In the genomic region with DNA sequence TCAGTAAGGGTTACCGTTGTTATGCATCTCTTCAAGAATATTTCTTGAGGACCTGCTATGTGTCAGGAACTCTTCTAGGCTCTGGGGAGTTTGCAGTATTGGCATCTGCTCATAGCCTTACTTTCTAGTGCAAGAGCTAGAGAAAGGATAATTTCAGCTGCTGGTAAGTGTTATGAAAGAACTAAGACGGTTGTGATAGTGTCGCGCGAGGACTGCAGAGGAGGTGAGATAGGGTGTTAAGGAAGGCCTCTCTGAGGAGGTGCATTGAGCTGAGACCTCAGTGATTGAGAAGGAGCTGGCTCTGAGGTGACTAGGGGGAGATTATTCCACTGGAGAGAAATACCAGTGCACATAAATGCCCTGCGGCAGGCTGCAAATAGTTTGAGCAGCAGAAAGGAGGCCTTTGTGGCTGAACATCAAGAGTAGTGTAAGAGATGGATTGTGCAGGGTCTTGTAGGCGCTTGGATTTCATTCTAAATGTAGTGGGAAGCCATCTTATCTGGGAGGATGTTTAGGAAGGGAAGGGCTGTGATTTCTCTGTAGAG, we compare ENCODE assay signal across 8 cellular contexts. TPM values are rescaled to one million over a fixed set of nuclear protein-coding genes. Genes with fewer than 3 reads are reported as not detected.
DNase-seq lines count a peak whose midpoint lies in the region; ATAC-seq and TF ChIP-seq lines count a peak whose summit lies in the region.

No MANE protein-coding gene starts in this region.

- H3K4me1 ChIP-seq in BE2C (no peaks in the 10 kb centered on the region), iPS DF 6.9 (ENCODE audit: control insufficient read depth, insufficient read depth, low read length) (no peaks in the 10 kb centered on the region)

- peak overlapping the region; percentile 98 for H3K27ac Mint-ChIP-seq in activated CD8-positive, alpha-beta T cell treated with anti-CD3 and anti-CD28 coated beads, Interleukin-2, amount 10 ng/mL, durations not matched to agents 7 days and 5 days
- peak overlapping the region; percentile 86 for H3K27ac Mint-ChIP-seq in stimulated activated memory B cell treated with anti-CD40 and anti-IgM and Interleukin-4, amounts not matched to agents 10 μg/mL and 1 μg/mL and 100 μg/mL, for 72 hours

- no peaks in the 10 kb centered on the region for H3K9me3 Mint-ChIP-seq in activated CD8-positive, alpha-beta T cell treated with anti-CD3 and anti-CD28 coated beads, Interleukin-2, amount 10 ng/mL, durations not matched to agents 7 days and 5 days (ENCODE audit: insufficient read depth)
- H3K9me3 Mint-ChIP-seq in stimulated activated memory B cell treated with anti-CD40 and anti-IgM and Interleukin-4, amounts not matched to agents 10 μg/mL and 1 μg/mL and 100 μg/mL, for 72 hours, result no peaks in the 10 kb centered on the region

- H3K27me3 ChIP-seq in BE2C, result no peaks in the 10 kb centered on the region
- H3K27me3 ChIP-seq in iPS DF 6.9 (ENCODE audit: control insufficient read depth, insufficient read depth, low read length), result no peaks in the 10 kb centered on the region

- WGBS in iPS DF 6.9 (ENCODE audit: insufficient coverage, insufficient read length), result no CpG with 5 or more reads among the region's 7 CpGs

- CTCF ChIA-PET in activated CD8-positive, alpha-beta T cell treated with anti-CD3 and anti-CD28 coated beads, Interleukin-2, amount 10 ng/mL, durations not matched to agents 7 days and 5 days (lab: Charles Lee), result interaction anchor here (0.6 to 3.4 kb wide), 9 partner anchors 9 to 333 kb away, joined by 3 to 28 read pairs (median 5); a partner anchor contains a TSS

- POLR2A ChIA-PET in activated CD8-positive, alpha-beta T cell treated with anti-CD3 and anti-CD28 coated beads, Interleukin-2, amount 10 ng/mL, durations not matched to agents 7 days and 5 days (lab: Charles Lee), result interaction anchor here (0.7 to 2.5 kb wide), 14 partner anchors 9 to 1076 kb away, joined by 3 to 15 read pairs (median 4); a partner anchor contains a TSS

- peak overlapping the region; percentile 95 for H3K4me3 ChIP-seq in BE2C (ENCODE audit: low read depth, low read length)
- H3K4me3 ChIP-seq in iPS DF 6.9 (ENCODE audit: low read length), result peak overlapping the region; percentile 99

- DNase-seq in BE2C (no peak), iPS DF 6.9 (ENCODE audit: low read depth, low spot score) (no peak), NCI-H1436 (lab: John Stamatoyannopoulos, UW) (no peak), NCI-H1092 (lab: John Stamatoyannopoulos, UW) (no peak)
- peak; percentile 42 for DNase-seq in activated CD8-positive, alpha-beta T cell treated with anti-CD3 and anti-CD28 coated beads, Interleukin-2, amount 10 ng/mL, durations not matched to agents 7 days and 5 days

- peaks cover 51% of the 10 kb centered on the region for H3K36me3 Mint-ChIP-seq in activated CD8-positive, alpha-beta T cell treated with anti-CD3 and anti-CD28 coated beads, Interleukin-2, amount 10 ng/mL, durations not matched to agents 7 days and 5 days (ENCODE audit: low read depth)
- peaks cover 16% of the 10 kb centered on the region for H3K36me3 Mint-ChIP-seq in stimulated activated memory B cell treated with anti-CD40 and anti-IgM and Interleukin-4, amounts not matched to agents 10 μg/mL and 1 μg/mL and 100 μg/mL, for 72 hours

- H3K27me3 Mint-ChIP-seq in activated CD8-positive, alpha-beta T cell treated with anti-CD3 and anti-CD28 coated beads, Interleukin-2, amount 10 ng/mL, durations not matched to agents 7 days and 5 days (ENCODE audit: low read depth), result no peaks in the 10 kb centered on the region
- H3K27me3 Mint-ChIP-seq in stimulated activated memory B cell treated with anti-CD40 and anti-IgM and Interleukin-4, amounts not matched to agents 10 μg/mL and 1 μg/mL and 100 μg/mL, for 72 hours, result no peaks in the 10 kb centered on the region

- H3K4me1 Mint-ChIP-seq in activated CD8-positive, alpha-beta T cell treated with anti-CD3 and anti-CD28 coated beads, Interleukin-2, amount 10 ng/mL, durations not matched to agents 7 days and 5 days (ENCODE audit: low read depth), result peaks cover 39% of the 10 kb centered on the region
- peaks cover 19% of the 10 kb centered on the region for H3K4me1 Mint-ChIP-seq in stimulated activated memory B cell treated with anti-CD40 and anti-IgM and Interleukin-4, amounts not matched to agents 10 μg/mL and 1 μg/mL and 100 μg/mL, for 72 hours

- peak; percentile 4 for ATAC-seq in HG02938 (IDR thresholded peaks at IDR 0.05; ENCODE audit: unreplicated experiment)
- ATAC-seq in activated CD8-positive, alpha-beta T cell treated with anti-CD3 and anti-CD28 coated beads, Interleukin-2, amount 10 ng/mL, durations not matched to agents 7 days and 5 days, result peak; percentile 7
- peak; percentile 41 for ATAC-seq in stimulated activated memory B cell treated with anti-CD40 and anti-IgM and Interleukin-4, amounts not matched to agents 10 μg/mL and 1 μg/mL and 100 μg/mL, for 72 hours
- ATAC-seq in GM18520 (IDR thresholded peaks at IDR 0.05; ENCODE audit: unreplicated experiment), result no peak

- no peaks in the 10 kb centered on the region for H3K9me3 ChIP-seq in BE2C
- no peaks in the 10 kb centered on the region for H3K9me3 ChIP-seq in iPS DF 6.9 (ENCODE audit: control insufficient read depth, insufficient read depth, low read length)

- no peak overlapping the region for H3K27ac ChIP-seq in iPS DF 6.9 (ENCODE audit: low read length)

- TF ChIP-seq CTCF in BE2C (IDR thresholded peaks at IDR 0.05; ENCODE audit: low read depth, low read length), result no peak

- peak overlapping the region; percentile 90 for H3K4me3 Mint-ChIP-seq in activated CD8-positive, alpha-beta T cell treated with anti-CD3 and anti-CD28 coated beads, Interleukin-2, amount 10 ng/mL, durations not matched to agents 7 days and 5 days
- peak overlapping the region; percentile 85 for H3K4me3 Mint-ChIP-seq in stimulated activated memory B cell treated with anti-CD40 and anti-IgM and Interleukin-4, amounts not matched to agents 10 μg/mL and 1 μg/mL and 100 μg/mL, for 72 hours

- peaks cover 44% of the 10 kb centered on the region for H3K36me3 ChIP-seq in BE2C
- H3K36me3 ChIP-seq in iPS DF 6.9 (ENCODE audit: control insufficient read depth, insufficient read depth, low read length), result peaks cover 12% of the 10 kb centered on the region; the same call in 1 of the 2 replicates

RNA-seq across cellular contexts. Expression of a gene that starts 0.8 kb away (rescaled TPM):
- polyA plus RNA-seq in BE2C (2012; ENCODE audit: insufficient read depth, insufficient read length, low read depth), result 147 TPM
- 10 to 100 TPM; 44.7 to 44.8 TPM for total RNA-seq in activated CD8-positive, alpha-beta T cell treated with anti-CD3 and anti-CD28 coated beads, Interleukin-2, amount 10 ng/mL, durations not matched to agents 7 days and 5 days

RNA-seq across cellular contexts. Expression of a gene that starts 18.4 kb away (rescaled TPM):
- polyA plus RNA-seq in BE2C (2012; ENCODE audit: insufficient read depth, insufficient read length, low read depth), result 214 TPM
- total RNA-seq in activated CD8-positive, alpha-beta T cell treated with anti-CD3 and anti-CD28 coated beads, Interleukin-2, amount 10 ng/mL, durations not matched to agents 7 days and 5 days, result 100 to 1,000 TPM; 151 to 153 TPM

RNA-seq across cellular contexts. Expression of a gene that starts 30.8 kb away (rescaled TPM):
- polyA plus RNA-seq in BE2C (2012; ENCODE audit: insufficient read depth, insufficient read length, low read depth), result 187 TPM
- 10 to 100 TPM; 70.2 to 73.6 TPM for total RNA-seq in activated CD8-positive, alpha-beta T cell treated with anti-CD3 and anti-CD28 coated beads, Interleukin-2, amount 10 ng/mL, durations not matched to agents 7 days and 5 days

RNA-seq across cellular contexts. Expression of a gene that starts 30.9 kb away (rescaled TPM):
- polyA plus RNA-seq in BE2C (2012; ENCODE audit: insufficient read depth, insufficient read length, low read depth), result 30.7 TPM
- total RNA-seq in activated CD8-positive, alpha-beta T cell treated with anti-CD3 and anti-CD28 coated beads, Interleukin-2, amount 10 ng/mL, durations not matched to agents 7 days and 5 days, result 10 to 100 TPM; 42.9 to 47.0 TPM
